ENCODE assay signal across 9 cellular contexts in the genomic region with DNA sequence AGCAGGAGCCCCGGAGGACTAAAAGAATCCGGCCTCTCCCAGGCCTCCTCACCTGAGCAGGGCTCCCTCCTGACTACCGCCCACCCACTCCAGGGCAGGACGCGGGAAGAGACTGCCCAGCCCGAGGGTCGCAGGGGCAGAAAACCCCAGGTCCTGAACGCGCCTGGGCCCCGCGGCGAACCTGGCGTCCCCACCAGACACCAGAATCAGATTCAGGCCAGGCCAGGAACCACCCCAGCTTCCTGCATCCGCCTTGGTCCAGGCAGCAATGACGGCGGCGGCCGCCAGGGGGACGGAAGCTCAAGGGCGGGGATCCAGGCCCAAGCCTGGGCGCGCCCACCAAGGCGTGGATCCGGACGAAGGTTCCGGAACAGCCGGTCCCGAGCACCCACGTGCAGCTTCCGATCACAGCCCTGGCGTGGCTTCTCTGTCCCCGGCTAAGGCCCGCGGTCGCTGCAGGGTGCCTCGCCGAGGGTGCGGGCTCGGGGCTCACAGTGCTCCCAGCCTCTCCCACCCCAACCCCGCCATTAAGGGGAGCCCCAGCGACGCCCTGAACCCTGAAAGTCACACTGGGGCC. TPM values are rescaled to one million over a fixed set of nuclear protein-coding genes. Genes with fewer than 3 reads are reported as not detected.
DNase-seq lines count a peak whose midpoint lies in the region; ATAC-seq and TF ChIP-seq lines count a peak whose summit lies in the region.
"Had no signal": no experiment of that assay in that cellular context is flagged by ENCODE, and none has a peak within 500 bp of the region (broad histone marks: within the 10 kb centered on the region; RNA-seq: fewer than 3 reads in every experiment).

No MANE protein-coding gene starts in this region.

- POLR2A ChIA-PET in T-cell (lab: Charles Lee): interaction anchor here (0.6 to 0.7 kb wide), 2 partner anchors 18 to 122 kb away, joined by 3 to 9 read pairs; partner anchors contain the start of gene ACTN4 (in 1 of the 2)

- peak overlapping the region; percentile 58 to 60 (median 58) for H3K4me3 Mint-ChIP-seq in T-cell

- H3K27me3 ChIP-seq in H7 (ENCODE audit: control insufficient read depth, insufficient read depth, low read length): no peaks in the 10 kb centered on the region
- no peaks in the 10 kb centered on the region for H3K27me3 ChIP-seq in adipocyte (replicated peaks; ENCODE audit: control insufficient read depth, insufficient read depth, low read length)
- no peaks in the 10 kb centered on the region for H3K27me3 ChIP-seq in upper lobe of left lung

- H3K9ac ChIP-seq in adipocyte (ENCODE audit: low read length): peak overlapping the region; percentile 63

- H3K36me3 ChIP-seq in H7 (replicated peaks; ENCODE audit: control insufficient read depth, insufficient read depth, low read length): no peaks in the 10 kb centered on the region
- H3K36me3 ChIP-seq in adipocyte (ENCODE audit: control insufficient read depth, insufficient read depth, low read length, severe bottlenecking): no peaks in the 10 kb centered on the region
- H3K36me3 ChIP-seq in upper lobe of left lung: no peaks in the 10 kb centered on the region

- intact Hi-C loops in left cardiac atrium (cut with DNase I): no loop called here

- peak overlapping the region; percentile 54 to 79 (median 73) for H3K27ac ChIP-seq in upper lobe of left lung
- H3K27ac ChIP-seq: SK-N-MC had no signal

- peak; percentile 79 to 99 (median 98) for TF ChIP-seq CTCF in upper lobe of left lung (IDR thresholded peaks at IDR 0.05)

- TF ChIP-seq EP300 in upper lobe of left lung (IDR thresholded peaks at IDR 0.05): peak in 2 of 4 donors; percentile 79 to 84

- peak overlapping the region; percentile 68 to 84 for H3K27ac Mint-ChIP-seq in T-cell

- H3K9me3 Mint-ChIP-seq in T-cell: no peaks in the 10 kb centered on the region

- no peaks in the 10 kb centered on the region for H3K36me3 Mint-ChIP-seq in T-cell

- CTCF ChIA-PET in T-cell (lab: Charles Lee): interaction anchor here (0.7 to 1.5 kb wide), 9 partner anchors 62 to 666 kb away, joined by 3 to 7 read pairs (median 3); partner anchors contain the start of genes ECH1 (in 1 of the 2), MRPS12 (in 1 of the 2), RINL (in 1 of the 2) and RPS16 (in 1 of the 2)

- no peaks in the 10 kb centered on the region for H3K27me3 Mint-ChIP-seq in T-cell

- H3K4me3 ChIP-seq in H7 (ENCODE audit: insufficient read depth, low read depth, low read length): peak overlapping the region; percentile 21; the same call in 1 of the 2 replicates
- no peak overlapping the region for H3K4me3 ChIP-seq in adipocyte (ENCODE audit: low read length)
- peak overlapping the region in 3 of 4 donors; percentile 38 to 51 (median 45) for H3K4me3 ChIP-seq in upper lobe of left lung
- H3K4me3 ChIP-seq: SK-N-MC had no signal

- H3K4me1 Mint-ChIP-seq in T-cell: peaks cover 6 to 7% (median 6%) of the 10 kb centered on the region in 3 donors

- DNase-seq in D341Med (ENCODE audit: low spot score) (peak; percentile 79), H7 (peak; percentile 95), T-cell (peak; percentile 72 to 97 (median 86)), adipocyte (ENCODE audit: low read depth) (peak; percentile 77), left cardiac atrium (peak; percentile 95), pulmonary artery endothelial cell (ENCODE audit: low read depth, low spot score) (peak; percentile 24), upper lobe of left lung (peak; percentile 94 to 99), NCI-H2171 (lab: John Stamatoyannopoulos, UW) (no peak)

- no peaks in the 10 kb centered on the region for H3K9me3 ChIP-seq in adipocyte (ENCODE audit: control insufficient read depth, low read length)
- H3K9me3 ChIP-seq in upper lobe of left lung: no peaks in the 10 kb centered on the region

- WGBS in upper lobe of left lung, 2 donors: 21 to 83% methylated on average over 3 to 17 of the region's 42 CpGs

- TF ChIP-seq POLR2A in upper lobe of left lung (IDR thresholded peaks at IDR 0.05): peak in 1 of 4 donors; percentile 53

- H3K4me1 ChIP-seq in adipocyte (ENCODE audit: control insufficient read depth, insufficient read depth, low read length) (no peaks in the 10 kb centered on the region), upper lobe of left lung (peaks cover 4 to 11% (median 9%) of the 10 kb centered on the region in 4 donors)

- ATAC-seq in T-cell (replicated peaks in 1 of 4) (peak; percentile 83 to 91 (median 84)), left cardiac atrium (peak; percentile 87 to 91), upper lobe of left lung (ENCODE audit: low FRiP score in 2 of 2) (peak; percentile 94)

RNA-seq across cellular contexts. Expression of gene LGALS7, which starts 3.6 kb away (rescaled TPM):
- total RNA-seq in H7 (2014; rRNA removed; shearing (Covaris generic)): 0.37 and 1.9 TPM in 2 replicates
- total RNA-seq in T-cell: not detected
- total RNA-seq in left cardiac atrium: not detected
- total RNA-seq in pulmonary artery endothelial cell: not detected in 2 replicates
- not detected for total RNA-seq in upper lobe of left lung

RNA-seq across cellular contexts. Expression of gene LGALS7B, which starts 19.3 kb away (rescaled TPM):
- not detected in 2 replicates for total RNA-seq in H7 (2014; rRNA removed; shearing (Covaris generic))
- total RNA-seq in T-cell (not detected), left cardiac atrium (not detected), pulmonary artery endothelial cell (not detected in 2 replicates), upper lobe of left lung (10 to 100 TPM in 1 of 6 donors, not detected in 5; 12.4 TPM)

RNA-seq across cellular contexts. Expression of gene CAPN12, which starts 25.4 kb away (rescaled TPM):
- total RNA-seq in H7 (2014; rRNA removed; shearing (Covaris generic)): 3.0 and 5.4 TPM in 2 replicates
- total RNA-seq in T-cell: 10 to 100 TPM in 2 of 5 donors, 1 to 10 TPM in 3; 2.5 to 13.8 (median 8.8) TPM
- under 1 TPM; 0.77 to 0.81 TPM for total RNA-seq in left cardiac atrium
- total RNA-seq in pulmonary artery endothelial cell: 0.20 TPM in 1 of 2 replicates, not detected in the other
- 10 to 100 TPM in 3 of 6 donors, 1 to 10 TPM in 3; 5.2 to 93.2 (median 11.1) TPM for total RNA-seq in upper lobe of left lung

RNA-seq across cellular contexts. Expression of gene LGALS4, which starts 43.0 kb away (rescaled TPM):
- not detected in 2 replicates for total RNA-seq in H7 (2014; rRNA removed; shearing (Covaris generic))
- 1 to 10 TPM; 3.8 to 8.8 (median 6.6) TPM for total RNA-seq in T-cell
- total RNA-seq in left cardiac atrium: 1 to 10 TPM in 1 of 2 donors, under 1 TPM in 1; 0.85 to 1.4 TPM
- total RNA-seq in pulmonary artery endothelial cell: not detected in 2 replicates
- total RNA-seq in upper lobe of left lung: 10 to 100 TPM in 1 of 6 donors, 1 to 10 TPM in 5; 3.1 to 12.3 (median 5.0) TPM
